ENCODE assay signal across 1 cellular context in the genomic region with DNA sequence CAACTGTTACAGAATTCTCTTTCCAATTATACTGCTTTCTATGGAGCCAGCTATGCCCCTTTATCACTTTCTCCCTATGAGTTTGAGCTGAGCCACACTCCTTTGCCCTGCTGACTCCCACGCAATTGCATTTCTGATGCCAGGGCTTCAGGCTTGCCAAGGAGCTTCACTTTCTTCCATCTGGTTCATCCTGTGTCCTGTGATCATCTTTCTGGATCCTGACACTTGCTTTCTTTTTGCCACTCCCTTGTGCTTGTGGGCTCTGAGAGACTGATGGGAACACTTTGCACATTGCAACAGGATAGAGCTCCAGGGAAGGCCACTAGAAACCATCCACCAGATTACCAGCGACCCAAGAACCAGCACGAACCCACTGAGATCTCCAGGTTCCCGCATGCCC.
TF ChIP-seq lines count a peak whose summit lies in the region.

No MANE protein-coding gene starts in this region.

TF ChIP-seq in K562, 482 proteins besides CTCF, POLR2A, EP300 and RAD21:
- TF ChIP-seq HSF4 (CRISPR knock-in tag; IDR thresholded peaks at IDR 0.05; ENCODE audit: borderline replicate concordance) (no peak), ASH1L (IDR thresholded peaks at IDR 0.05; ENCODE audit: borderline replicate concordance, low read depth, partially characterized antibody) (no peak), FOXK2 (conservative IDR thresholded peaks at IDR 0.05 in 1 of 2, IDR thresholded peaks at IDR 0.05 in 1 of 2; ENCODE audit: low read depth in 2 of 2) (no peak), CXXC5 (CRISPR knock-in tag; IDR thresholded peaks at IDR 0.05) (no peak), ZBTB1 (CRISPR knock-in tag; IDR thresholded peaks at IDR 0.05; ENCODE audit: borderline replicate concordance, low read depth) (no peak), ZNF175 (CRISPR knock-in tag; IDR thresholded peaks at IDR 0.05; ENCODE audit: low read depth) (no peak), FOXA1 (IDR thresholded peaks at IDR 0.05; ENCODE audit: borderline replicate concordance) (no peak), RB1 (IDR thresholded peaks at IDR 0.05; ENCODE audit: low read depth) (no peak), ZFP36 (IDR thresholded peaks at IDR 0.05; ENCODE audit: low read depth, low read length, partially characterized antibody) (no peak), TAF15 (IDR thresholded peaks at IDR 0.05; ENCODE audit: low read depth, low read length) (no peak), ZNF146 (CRISPR knock-in tag; IDR thresholded peaks at IDR 0.05; ENCODE audit: unreplicated experiment) (no peak)
- TF ChIP-seq, protein P1, sequence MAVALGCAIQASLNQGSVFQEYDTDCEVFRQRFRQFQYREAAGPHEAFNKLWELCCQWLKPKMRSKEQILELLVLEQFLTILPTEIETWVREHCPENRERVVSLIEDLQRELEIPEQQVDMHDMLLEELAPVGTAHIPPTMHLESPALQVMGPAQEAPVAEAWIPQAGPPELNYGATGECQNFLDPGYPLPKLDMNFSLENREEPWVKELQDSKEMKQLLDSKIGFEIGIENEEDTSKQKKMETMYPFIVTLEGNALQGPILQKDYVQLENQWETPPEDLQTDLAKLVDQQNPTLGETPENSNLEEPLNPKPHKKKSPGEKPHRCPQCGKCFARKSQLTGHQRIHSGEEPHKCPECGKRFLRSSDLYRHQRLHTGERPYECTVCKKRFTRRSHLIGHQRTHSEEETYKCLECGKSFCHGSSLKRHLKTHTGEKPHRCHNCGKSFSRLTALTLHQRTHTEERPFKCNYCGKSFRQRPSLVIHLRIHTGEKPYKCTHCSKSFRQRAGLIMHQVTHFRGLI (CRISPR knock-in tag; IDR thresholded peaks at IDR 0.05), result no peak
- TF ChIP-seq, protein P2, sequence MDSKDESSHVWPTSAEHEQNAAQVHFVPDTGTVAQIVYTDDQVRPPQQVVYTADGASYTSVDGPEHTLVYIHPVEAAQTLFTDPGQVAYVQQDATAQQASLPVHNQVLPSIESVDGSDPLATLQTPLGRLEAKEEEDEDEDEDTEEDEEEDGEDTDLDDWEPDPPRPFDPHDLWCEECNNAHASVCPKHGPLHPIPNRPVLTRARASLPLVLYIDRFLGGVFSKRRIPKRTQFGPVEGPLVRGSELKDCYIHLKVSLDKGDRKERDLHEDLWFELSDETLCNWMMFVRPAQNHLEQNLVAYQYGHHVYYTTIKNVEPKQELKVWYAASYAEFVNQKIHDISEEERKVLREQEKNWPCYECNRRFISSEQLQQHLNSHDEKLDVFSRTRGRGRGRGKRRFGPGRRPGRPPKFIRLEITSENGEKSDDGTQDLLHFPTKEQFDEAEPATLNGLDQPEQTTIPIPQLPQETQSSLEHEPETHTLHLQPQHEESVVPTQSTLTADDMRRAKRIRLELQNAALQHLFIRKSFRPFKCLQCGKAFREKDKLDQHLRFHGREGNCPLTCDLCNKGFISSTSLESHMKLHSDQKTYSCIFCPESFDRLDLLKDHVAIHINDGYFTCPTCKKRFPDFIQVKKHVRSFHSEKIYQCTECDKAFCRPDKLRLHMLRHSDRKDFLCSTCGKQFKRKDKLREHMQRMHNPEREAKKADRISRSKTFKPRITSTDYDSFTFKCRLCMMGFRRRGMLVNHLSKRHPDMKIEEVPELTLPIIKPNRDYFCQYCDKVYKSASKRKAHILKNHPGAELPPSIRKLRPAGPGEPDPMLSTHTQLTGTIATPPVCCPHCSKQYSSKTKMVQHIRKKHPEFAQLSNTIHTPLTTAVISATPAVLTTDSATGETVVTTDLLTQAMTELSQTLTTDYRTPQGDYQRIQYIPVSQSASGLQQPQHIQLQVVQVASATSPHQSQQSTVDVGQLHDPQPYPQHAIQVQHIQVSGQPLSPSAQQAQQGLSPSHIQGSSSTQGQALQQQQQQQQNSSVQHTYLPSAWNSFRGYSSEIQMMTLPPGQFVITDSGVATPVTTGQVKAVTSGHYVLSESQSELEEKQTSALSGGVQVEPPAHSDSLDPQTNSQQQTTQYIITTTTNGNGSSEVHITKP (IDR thresholded peaks at IDR 0.05; ENCODE audit: partially characterized antibody), result no peak
- TF ChIP-seq, protein P3, sequence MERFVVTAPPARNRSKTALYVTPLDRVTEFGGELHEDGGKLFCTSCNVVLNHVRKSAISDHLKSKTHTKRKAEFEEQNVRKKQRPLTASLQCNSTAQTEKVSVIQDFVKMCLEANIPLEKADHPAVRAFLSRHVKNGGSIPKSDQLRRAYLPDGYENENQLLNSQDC (CRISPR knock-in tag; IDR thresholded peaks at IDR 0.05), result no peak
